In genomic region chr1:37862330-37862729, GRCh38 we compare ENCODE assay signal across 1 cellular context.
TF ChIP-seq lines count a peak whose summit lies in the region.

No MANE protein-coding gene starts in this region.

TF ChIP-seq in A549, 52 proteins besides CTCF, POLR2A, EP300 and RAD21 (continued from another document):
- TF ChIP-seq MAX (IDR thresholded peaks at IDR 0.05) (no peak), E2F6 (IDR thresholded peaks at IDR 0.05; ENCODE audit: borderline replicate concordance, low read depth) (no peak), HOXB13 (CRISPR knock-in tag; IDR thresholded peaks at IDR 0.05; ENCODE audit: low read depth) (no peak), SREBF2 (IDR thresholded peaks at IDR 0.05) (no peak), CEBPB (IDR thresholded peaks at IDR 0.05) (peak; percentile 91 to 92), JUNB (IDR thresholded peaks at IDR 0.05) (peak; percentile 51), PHF8 (IDR thresholded peaks at IDR 0.05; ENCODE audit: borderline replicate concordance, low read depth) (no peak), FOSL2 (IDR thresholded peaks at IDR 0.05) (peak; percentile 44; the same call in 1 of the 2 replicates), FOSL2 (CRISPR knock-in tag; IDR thresholded peaks at IDR 0.05) (peak; percentile 77), TP53 (CRISPR knock-in tag; IDR thresholded peaks at IDR 0.05) (no peak), NFE2L2 (conservative IDR thresholded peaks at IDR 0.05; ENCODE audit: low read length) (peak; percentile 69), HES2 (IDR thresholded peaks at IDR 0.05) (peak; percentile 64; the same call in 1 of the 2 replicates), JUN (IDR thresholded peaks at IDR 0.05) (peak in 1 of 2 experiments; percentile 33; a peak in 1 of 5 replicates), KDM1A (IDR thresholded peaks at IDR 0.05; ENCODE audit: low read depth) (no peak), PBX3 (IDR thresholded peaks at IDR 0.05) (no peak), NPAS2 (CRISPR knock-in tag; IDR thresholded peaks at IDR 0.05; ENCODE audit: borderline replicate concordance) (no peak), USF2 (IDR thresholded peaks at IDR 0.05) (no peak), CBX8 (IDR thresholded peaks at IDR 0.05) (no peak), MAFK (IDR thresholded peaks at IDR 0.05; ENCODE audit: partially characterized antibody) (peak; percentile 96), HOXA7 (CRISPR knock-in tag; IDR thresholded peaks at IDR 0.05) (no peak), HDAC2 (IDR thresholded peaks at IDR 0.05) (no peak), BHLHE40 (IDR thresholded peaks at IDR 0.05; ENCODE audit: low read depth, low read length) (no peak), RCOR1 (IDR thresholded peaks at IDR 0.05; ENCODE audit: low read depth, low read length) (no peak), FOSB (CRISPR knock-in tag; IDR thresholded peaks at IDR 0.05) (no peak), CHD4 (IDR thresholded peaks at IDR 0.05; ENCODE audit: borderline replicate concordance) (no peak), NR3C1 (IDR thresholded peaks at IDR 0.05) (no peak)
